In the genomic region with DNA sequence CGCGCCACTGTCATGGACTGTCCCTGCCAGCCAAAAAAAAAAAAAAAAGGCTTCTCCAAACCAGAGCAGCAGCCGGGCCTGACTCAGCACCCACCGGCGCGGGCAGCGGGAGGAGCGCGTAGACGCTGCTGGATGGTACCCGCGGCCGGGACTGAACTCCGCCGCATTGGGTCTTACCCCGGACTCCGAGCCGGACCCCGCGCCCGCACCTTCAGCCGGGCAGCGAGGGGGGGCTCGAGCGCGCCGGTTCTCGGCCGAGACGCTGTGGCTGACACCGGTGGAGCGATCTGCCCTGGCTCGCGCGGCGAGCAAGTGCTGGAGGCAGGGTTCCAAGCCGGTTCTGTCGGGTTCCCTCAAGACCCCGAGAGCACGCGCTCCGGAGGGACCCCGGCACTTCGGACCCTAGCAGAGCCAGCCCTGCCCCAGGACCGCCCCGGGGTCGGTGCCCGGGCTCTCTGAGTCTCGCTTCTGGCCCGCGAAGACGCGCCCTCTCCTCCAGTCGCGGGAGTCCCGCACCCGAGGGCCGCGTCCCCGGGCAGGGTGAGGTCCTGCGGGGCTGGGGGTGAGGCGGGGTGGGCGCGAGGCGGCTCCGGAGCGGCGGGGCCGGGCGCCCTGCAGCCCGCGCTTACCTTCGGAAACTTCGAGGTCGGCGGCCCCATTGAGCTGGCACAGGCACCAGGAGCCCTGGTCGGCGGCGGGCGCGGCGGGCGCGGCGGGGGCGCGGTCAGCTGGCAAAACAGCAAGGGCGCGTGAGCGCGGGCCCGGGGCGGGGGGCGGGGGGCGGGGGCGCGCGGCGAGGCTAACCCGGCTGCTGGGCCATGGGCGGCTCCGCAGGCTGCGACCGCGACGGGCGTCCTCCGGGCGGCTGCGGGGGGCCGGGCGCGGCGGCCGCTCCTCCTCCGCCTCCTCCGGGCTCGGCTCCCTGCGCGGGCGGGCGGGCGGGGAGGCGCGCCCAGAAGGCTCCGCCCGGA, we compare ENCODE assay signal across 9 cellular contexts. TPM values are rescaled to one million over a fixed set of nuclear protein-coding genes. Genes with fewer than 3 reads are reported as not detected.
A peak's percentile ranks its signal among the peaks of the same experiment; 100 is the strongest.
DNase-seq lines count a peak whose midpoint lies in the region; ATAC-seq and TF ChIP-seq lines count a peak whose summit lies in the region.
"Had no signal": no experiment of that assay in that cellular context is flagged by ENCODE, and none has a peak within 500 bp of the region (broad histone marks: within the 10 kb centered on the region; RNA-seq: fewer than 3 reads in every experiment).

No MANE protein-coding gene starts in this region.

- WGBS in right lobe of liver (ENCODE audit: insufficient coverage, low coverage, low lambda C conversion rate, missing lambda C conversion rate), result no CpG with 5 or more reads among the region's 127 CpGs
- under 1% methylated on average over 126 of the region's 127 CpGs for WGBS in urinary bladder

- H3K9me3 Mint-ChIP-seq in natural killer cell, result no peaks in the 10 kb centered on the region
- no peaks in the 10 kb centered on the region for H3K9me3 Mint-ChIP-seq in natural killer cell treated with Interleukin-12 subunit alpha and Interleukin-12 subunit beta and Interleukin-15 and Interleukin-18, amount 100 ng/mL, for 72 hours
- no peaks in the 10 kb centered on the region for H3K9me3 Mint-ChIP-seq in central memory CD8-positive, alpha-beta T cell

- ATAC-seq in natural killer cell, result peak in 1 of 3 donors; percentile 18
- ATAC-seq in natural killer cell treated with Interleukin-12 subunit alpha and Interleukin-12 subunit beta and Interleukin-15 and Interleukin-18, amount 100 ng/mL, for 72 hours, result no peak
- no peak for ATAC-seq in central memory CD8-positive, alpha-beta T cell (replicated peaks; ENCODE audit: extremely low read depth, poor library complexity, severe bottlenecking)
- peak; percentile 11 to 46 (median 34) for ATAC-seq in right lobe of liver
- ATAC-seq in GM18505 (IDR thresholded peaks at IDR 0.05; ENCODE audit: unreplicated experiment), result no peak
- ATAC-seq: activated CD4-positive, CD25-positive, alpha-beta regulatory T cell treated with anti-CD3 and anti-CD28 coated beads, Interleukin-2, amount 50 U/mL, for 24 hours had no signal

- H3K4me1 Mint-ChIP-seq in natural killer cell, result peaks cover 0 to 4% of the 10 kb centered on the region in 2 donors
- peaks cover 0 to 8% of the 10 kb centered on the region in 2 donors for H3K4me1 Mint-ChIP-seq in natural killer cell treated with Interleukin-12 subunit alpha and Interleukin-12 subunit beta and Interleukin-15 and Interleukin-18, amount 100 ng/mL, for 72 hours (ENCODE audit: low read depth in 2 of 2)
- peaks cover 11% of the 10 kb centered on the region for H3K4me1 Mint-ChIP-seq in central memory CD8-positive, alpha-beta T cell

- peaks cover 6 to 8% of the 10 kb centered on the region in 2 donors for H3K27me3 ChIP-seq in right lobe of liver
- peaks cover 60% of the 10 kb centered on the region for H3K27me3 ChIP-seq in HAP-1 (ENCODE audit: low read depth)

- no peak for TF ChIP-seq CTCF in natural killer cell (IDR thresholded peaks at IDR 0.05)
- TF ChIP-seq CTCF in right lobe of liver (IDR thresholded peaks at IDR 0.05), result no peak

- H3K4me1 ChIP-seq in right lobe of liver (peaks cover 0 to 10% (median 0%) of the 10 kb centered on the region in 4 donors), urinary bladder (ENCODE audit: insufficient read depth) (no peaks in the 10 kb centered on the region), HAP-1 (no peaks in the 10 kb centered on the region)

- intact Hi-C loops in natural killer cell (cut with micrococcal nuclease), result no loop called here
- intact Hi-C loops in right lobe of liver (cut with DNase I), result no loop called here

- H3K27ac Mint-ChIP-seq in natural killer cell, result no peak overlapping the region
- H3K27ac Mint-ChIP-seq in natural killer cell treated with Interleukin-12 subunit alpha and Interleukin-12 subunit beta and Interleukin-15 and Interleukin-18, amount 100 ng/mL, for 72 hours, result no peak overlapping the region
- no peak overlapping the region for H3K27ac Mint-ChIP-seq in central memory CD8-positive, alpha-beta T cell (ENCODE audit: low read depth)

- H3K9me3 ChIP-seq in right lobe of liver (no peaks in the 10 kb centered on the region), HAP-1 (no peaks in the 10 kb centered on the region)

- H3K27ac ChIP-seq in right lobe of liver (no peak overlapping the region), urinary bladder (ENCODE audit: low read depth) (no peak overlapping the region)

- no peaks in the 10 kb centered on the region for H3K36me3 ChIP-seq in right lobe of liver
- no peaks in the 10 kb centered on the region for H3K36me3 ChIP-seq in urinary bladder (ENCODE audit: insufficient read depth)
- no peaks in the 10 kb centered on the region for H3K36me3 ChIP-seq in HAP-1 (replicated peaks)

- H3K27me3 Mint-ChIP-seq in natural killer cell (ENCODE audit: low read depth in 2 of 2), result peaks cover 54 to 66% of the 10 kb centered on the region in 2 donors
- peaks cover 44 to 57% of the 10 kb centered on the region in 2 donors for H3K27me3 Mint-ChIP-seq in natural killer cell treated with Interleukin-12 subunit alpha and Interleukin-12 subunit beta and Interleukin-15 and Interleukin-18, amount 100 ng/mL, for 72 hours
- peaks cover 65% of the 10 kb centered on the region for H3K27me3 Mint-ChIP-seq in central memory CD8-positive, alpha-beta T cell

- TF ChIP-seq POLR2A in right lobe of liver (IDR thresholded peaks at IDR 0.05), result no peak
- no peak for TF ChIP-seq POLR2A in GM18505 (IDR thresholded peaks at IDR 0.05; ENCODE audit: borderline replicate concordance, extremely low read depth, insufficient read depth, insufficient read length)

- in situ Hi-C loops in HAP-1 (cut with MboI; ENCODE audit: low sequenced_read_pairs), result no loop called here

- H3K4me3 ChIP-seq in right lobe of liver, result peak overlapping the region in 2 of 3 donors; percentile 11 to 27
- peak overlapping the region; percentile 46 for H3K4me3 ChIP-seq in urinary bladder (ENCODE audit: low read depth, low read length)
- no peak overlapping the region for H3K4me3 ChIP-seq in HAP-1

- H3K36me3 Mint-ChIP-seq in natural killer cell, result no peaks in the 10 kb centered on the region
- H3K36me3 Mint-ChIP-seq in natural killer cell treated with Interleukin-12 subunit alpha and Interleukin-12 subunit beta and Interleukin-15 and Interleukin-18, amount 100 ng/mL, for 72 hours, result no peaks in the 10 kb centered on the region
- peaks cover 3% of the 10 kb centered on the region for H3K36me3 Mint-ChIP-seq in central memory CD8-positive, alpha-beta T cell (ENCODE audit: insufficient read depth)

- DNase-seq in natural killer cell, result no peak
- no peak for DNase-seq in natural killer cell treated with Interleukin-12 subunit alpha and Interleukin-12 subunit beta and Interleukin-15 and Interleukin-18, amount 100 ng/mL, for 72 hours (ENCODE audit: low spot score)
- no peak for DNase-seq in central memory CD8-positive, alpha-beta T cell (ENCODE audit: low spot score in 2 of 2)
- DNase-seq in right lobe of liver, result no peak
- DNase-seq in HAP-1 (ENCODE audit: low spot score in 2 of 2), result no peak
- DNase-seq in NCI-H446 (lab: John Stamatoyannopoulos, UW), result no peak

- H3K4me3 Mint-ChIP-seq in natural killer cell, result peak overlapping the region; percentile 47
- H3K4me3 Mint-ChIP-seq in natural killer cell treated with Interleukin-12 subunit alpha and Interleukin-12 subunit beta and Interleukin-15 and Interleukin-18, amount 100 ng/mL, for 72 hours, result no peak overlapping the region
- peak overlapping the region; percentile 38 for H3K4me3 Mint-ChIP-seq in central memory CD8-positive, alpha-beta T cell

RNA-seq across cellular contexts. Expression of a gene that starts 11.8 kb away (rescaled TPM):
- total RNA-seq in natural killer cell (10 to 100 TPM; 34.5 to 47.8 (median 39.0) TPM), right lobe of liver (10 to 100 TPM; 22.3 to 34.1 (median 27.5) TPM), urinary bladder (11.1 TPM)
- total RNA-seq in natural killer cell treated with Interleukin-12 subunit alpha and Interleukin-12 subunit beta and Interleukin-15 and Interleukin-18, amount 100 ng/mL, for 72 hours, result 10 to 100 TPM; 23.8 to 30.7 TPM
- polyA plus RNA-seq in urinary bladder, result 37.7 TPM

Comparison
In these comparisons a context has a peak if more than half of its experiments do, and no peak if none do; other contexts are left out.
1. ATAC-seq: peak in right lobe of liver (4 of 4); none in natural killer cell treated with Interleukin-12 subunit alpha and Interleukin-12 subunit beta and Interleukin-15 and Interleukin-18, amount 100 ng/mL, for 72 hours (0 of 2), central memory CD8-positive, alpha-beta T cell (single experiment) and GM18505 (single experiment).